In genomic region chr16:11851301-11852091, GRCh38 we compare ENCODE assay signal across 1 cellular context.
TF ChIP-seq lines count a peak whose summit lies in the region.

RSL1D1 (minus strand) TSS chr16:11851542; CDS start chr16:11851512, 30 bp downstream.

TF ChIP-seq in K562, 482 proteins besides CTCF, POLR2A, EP300 and RAD21 (continued from another document and continues in another):
- TF ChIP-seq KDM4B (IDR thresholded peaks at IDR 0.05; ENCODE audit: borderline replicate concordance in 2 of 2, low read depth in 1 of 2): 0 out of 4 replicates have a peak, but pooled peaks of 1 of the 2 experiments have one; percentile 22
- TF ChIP-seq MYBL2 (IDR thresholded peaks at IDR 0.05; ENCODE audit: low read depth): no peak
- TF ChIP-seq MYBL2 (CRISPR knock-in tag; IDR thresholded peaks at IDR 0.05; ENCODE audit: borderline replicate concordance): no peak
- TF ChIP-seq MITF (IDR thresholded peaks at IDR 0.05): 0 out of 2 replicates have a peak, but pooled peaks have one; percentile 30
- TF ChIP-seq MXI1 (IDR thresholded peaks at IDR 0.05; ENCODE audit: low read depth, low read length): no peak
- TF ChIP-seq NR4A1 (CRISPR knock-in tag; IDR thresholded peaks at IDR 0.05): no peak
- no peak for TF ChIP-seq NR4A1 (tag; IDR thresholded peaks at IDR 0.05)
- TF ChIP-seq RBM25 (IDR thresholded peaks at IDR 0.05; ENCODE audit: low read depth, low read length, severe bottlenecking): no peak
- no peak for TF ChIP-seq ZNF197 (CRISPR knock-in tag; IDR thresholded peaks at IDR 0.05; ENCODE audit: low read depth)
- no peak for TF ChIP-seq XRCC5 (IDR thresholded peaks at IDR 0.05; ENCODE audit: low read depth, low read length)
- no peak for TF ChIP-seq KHSRP (IDR thresholded peaks at IDR 0.05)
- no peak for TF ChIP-seq ZNF780A (CRISPR knock-in tag; IDR thresholded peaks at IDR 0.05)
- peak; percentile 6; the same call in 1 of the 2 replicates for TF ChIP-seq TEAD4 (IDR thresholded peaks at IDR 0.05; ENCODE audit: low read length)
- TF ChIP-seq TEAD4 (CRISPR knock-in tag; IDR thresholded peaks at IDR 0.05; ENCODE audit: borderline replicate concordance): no peak
- no peak for TF ChIP-seq ZKSCAN3 (CRISPR knock-in tag; IDR thresholded peaks at IDR 0.05)
- TF ChIP-seq ZSCAN32 (CRISPR knock-in tag; IDR thresholded peaks at IDR 0.05): no peak
- no peak; the same call in 1 of the 2 replicates for TF ChIP-seq RAD51 (IDR thresholded peaks at IDR 0.05; ENCODE audit: borderline replicate concordance, low read depth)
- TF ChIP-seq EP400 (IDR thresholded peaks at IDR 0.05): peak; percentile 100
- no peak for TF ChIP-seq FOXA3 (CRISPR knock-in tag; conservative IDR thresholded peaks at IDR 0.05 in 1 of 2, IDR thresholded peaks at IDR 0.05 in 1 of 2)
- TF ChIP-seq CHD4 (IDR thresholded peaks at IDR 0.05; ENCODE audit: insufficient read depth, insufficient replicate concordance, low read depth, low read length, poor library complexity, severe bottlenecking): no peak
- peak; percentile 69 for TF ChIP-seq JUND (IDR thresholded peaks at IDR 0.05; ENCODE audit: borderline replicate concordance, low read depth, low read length)
- no peak; the same call in 2 of the 3 replicates for TF ChIP-seq JUND (tag; IDR thresholded peaks at IDR 0.05; ENCODE audit: borderline replicate concordance, low read depth, low read length)
- no peak; the same call in 1 of the 2 replicates for TF ChIP-seq ATF6 (CRISPR knock-in tag; IDR thresholded peaks at IDR 0.05)
- TF ChIP-seq LCOR (CRISPR knock-in tag; IDR thresholded peaks at IDR 0.05): no peak
- no peak for TF ChIP-seq BMI1 (IDR thresholded peaks at IDR 0.05; ENCODE audit: low read length)
- no peak for TF ChIP-seq ZFP1 (CRISPR knock-in tag; IDR thresholded peaks at IDR 0.05)
- no peak for TF ChIP-seq MBD1 (CRISPR knock-in tag; IDR thresholded peaks at IDR 0.05)
- no peak for TF ChIP-seq DDX20 (tag; IDR thresholded peaks at IDR 0.05; ENCODE audit: low read depth)
- TF ChIP-seq, protein P1, sequence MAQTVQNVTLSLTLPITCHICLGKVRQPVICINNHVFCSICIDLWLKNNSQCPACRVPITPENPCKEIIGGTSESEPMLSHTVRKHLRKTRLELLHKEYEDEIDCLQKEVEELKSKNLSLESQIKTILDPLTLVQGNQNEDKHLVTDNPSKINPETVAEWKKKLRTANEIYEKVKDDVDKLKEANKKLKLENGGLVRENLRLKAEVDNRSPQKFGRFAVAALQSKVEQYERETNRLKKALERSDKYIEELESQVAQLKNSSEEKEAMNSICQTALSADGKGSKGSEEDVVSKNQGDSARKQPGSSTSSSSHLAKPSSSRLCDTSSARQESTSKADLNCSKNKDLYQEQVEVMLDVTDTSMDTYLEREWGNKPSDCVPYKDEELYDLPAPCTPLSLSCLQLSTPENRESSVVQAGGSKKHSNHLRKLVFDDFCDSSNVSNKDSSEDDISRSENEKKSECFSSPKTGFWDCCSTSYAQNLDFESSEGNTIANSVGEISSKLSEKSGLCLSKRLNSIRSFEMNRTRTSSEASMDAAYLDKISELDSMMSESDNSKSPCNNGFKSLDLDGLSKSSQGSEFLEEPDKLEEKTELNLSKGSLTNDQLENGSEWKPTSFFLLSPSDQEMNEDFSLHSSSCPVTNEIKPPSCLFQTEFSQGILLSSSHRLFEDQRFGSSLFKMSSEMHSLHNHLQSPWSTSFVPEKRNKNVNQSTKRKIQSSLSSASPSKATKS (CRISPR knock-in tag; IDR thresholded peaks at IDR 0.05): no peak
- TF ChIP-seq ZNF41 (CRISPR knock-in tag; conservative IDR thresholded peaks at IDR 0.05): no peak
- no peak for TF ChIP-seq SIX5 (IDR thresholded peaks at IDR 0.05; ENCODE audit: borderline replicate concordance in 1 of 2, insufficient read depth in 1 of 2, low read depth in 1 of 2, low read length in 2 of 2)
- TF ChIP-seq ZBTB17 (CRISPR knock-in tag; IDR thresholded peaks at IDR 0.05): no peak
- TF ChIP-seq MTF1 (CRISPR knock-in tag; IDR thresholded peaks at IDR 0.05; ENCODE audit: borderline replicate concordance): no peak
- 0 out of 2 replicates have a peak, but pooled peaks have one; percentile 27 for TF ChIP-seq TRIM28 (IDR thresholded peaks at IDR 0.05)
- no peak for TF ChIP-seq PTBP1 (IDR thresholded peaks at IDR 0.05; ENCODE audit: low read depth, low read length)
- TF ChIP-seq TFAM (CRISPR knock-in tag; conservative IDR thresholded peaks at IDR 0.05): no peak
- TF ChIP-seq KDM2B (CRISPR knock-in tag; IDR thresholded peaks at IDR 0.05): no peak
- TF ChIP-seq ZNF696 (CRISPR knock-in tag; conservative IDR thresholded peaks at IDR 0.05): no peak
- TF ChIP-seq PURB (CRISPR knock-in tag; IDR thresholded peaks at IDR 0.05; ENCODE audit: low read depth): no peak
- no peak for TF ChIP-seq NR2F6 (CRISPR knock-in tag; IDR thresholded peaks at IDR 0.05)
- 0 out of 2 replicates have a peak, but pooled peaks have one; percentile 13 for TF ChIP-seq ZNF12 (CRISPR knock-in tag; IDR thresholded peaks at IDR 0.05)
- TF ChIP-seq SMARCC2 (IDR thresholded peaks at IDR 0.05; ENCODE audit: low read depth): 0 out of 2 replicates have a peak, but pooled peaks have one; percentile 19
- TF ChIP-seq RBM39 (optimal IDR thresholded peaks at IDR 0.05; ENCODE audit: low read depth, low read length): no peak
- TF ChIP-seq TEAD2 (tag; IDR thresholded peaks at IDR 0.05): no peak
- no peak for TF ChIP-seq HDAC6 (IDR thresholded peaks at IDR 0.05; ENCODE audit: low read depth, low read length)
- no peak for TF ChIP-seq IFI16 (CRISPR knock-in tag; IDR thresholded peaks at IDR 0.05)
- no peak for TF ChIP-seq KLF6 (CRISPR knock-in tag; IDR thresholded peaks at IDR 0.05; ENCODE audit: borderline replicate concordance)
- no peak for TF ChIP-seq BRD9 (IDR thresholded peaks at IDR 0.05; ENCODE audit: low read depth, partially characterized antibody)
- peak; percentile 39; the same call in 1 of the 2 replicates for TF ChIP-seq SAFB (IDR thresholded peaks at IDR 0.05; ENCODE audit: borderline replicate concordance, low read depth, low read length)
- no peak for TF ChIP-seq PHB2 (IDR thresholded peaks at IDR 0.05; ENCODE audit: low read depth)
- no peak for TF ChIP-seq SOX6 (IDR thresholded peaks at IDR 0.05)
- peak; percentile 17; the same call in 1 of the 2 replicates for TF ChIP-seq ERF (CRISPR knock-in tag; IDR thresholded peaks at IDR 0.05)
- 0 out of 2 replicates have a peak, but pooled peaks have one; percentile 4 for TF ChIP-seq BCOR (IDR thresholded peaks at IDR 0.05)
- TF ChIP-seq ZSCAN29 (IDR thresholded peaks at IDR 0.05): no peak
- TF ChIP-seq MAZ (CRISPR knock-in tag; conservative IDR thresholded peaks at IDR 0.05 in 1 of 2, IDR thresholded peaks at IDR 0.05 in 1 of 2): peak; percentile 45 to 59; a peak in 3 of 4 replicates
- no peak for TF ChIP-seq ARHGAP35 (IDR thresholded peaks at IDR 0.05; ENCODE audit: partially characterized antibody)
- no peak for TF ChIP-seq EWSR1 (IDR thresholded peaks at IDR 0.05; ENCODE audit: borderline replicate concordance, low read depth, partially characterized antibody)
- TF ChIP-seq, protein P2, sequence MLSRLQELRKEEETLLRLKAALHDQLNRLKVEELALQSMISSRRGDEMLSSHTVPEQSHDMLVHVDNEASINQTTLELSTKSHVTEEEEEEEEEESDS (CRISPR knock-in tag; IDR thresholded peaks at IDR 0.05): no peak
- no peak for TF ChIP-seq ZNF644 (tag; IDR thresholded peaks at IDR 0.05; ENCODE audit: low read depth)
- no peak for TF ChIP-seq GABPB2 (CRISPR knock-in tag; conservative IDR thresholded peaks at IDR 0.05)
- TF ChIP-seq TAF1 (IDR thresholded peaks at IDR 0.05; ENCODE audit: control insufficient read depth, extremely low read depth, insufficient read depth, low read length, severe bottlenecking): peak; percentile 96
- TF ChIP-seq, protein P3, sequence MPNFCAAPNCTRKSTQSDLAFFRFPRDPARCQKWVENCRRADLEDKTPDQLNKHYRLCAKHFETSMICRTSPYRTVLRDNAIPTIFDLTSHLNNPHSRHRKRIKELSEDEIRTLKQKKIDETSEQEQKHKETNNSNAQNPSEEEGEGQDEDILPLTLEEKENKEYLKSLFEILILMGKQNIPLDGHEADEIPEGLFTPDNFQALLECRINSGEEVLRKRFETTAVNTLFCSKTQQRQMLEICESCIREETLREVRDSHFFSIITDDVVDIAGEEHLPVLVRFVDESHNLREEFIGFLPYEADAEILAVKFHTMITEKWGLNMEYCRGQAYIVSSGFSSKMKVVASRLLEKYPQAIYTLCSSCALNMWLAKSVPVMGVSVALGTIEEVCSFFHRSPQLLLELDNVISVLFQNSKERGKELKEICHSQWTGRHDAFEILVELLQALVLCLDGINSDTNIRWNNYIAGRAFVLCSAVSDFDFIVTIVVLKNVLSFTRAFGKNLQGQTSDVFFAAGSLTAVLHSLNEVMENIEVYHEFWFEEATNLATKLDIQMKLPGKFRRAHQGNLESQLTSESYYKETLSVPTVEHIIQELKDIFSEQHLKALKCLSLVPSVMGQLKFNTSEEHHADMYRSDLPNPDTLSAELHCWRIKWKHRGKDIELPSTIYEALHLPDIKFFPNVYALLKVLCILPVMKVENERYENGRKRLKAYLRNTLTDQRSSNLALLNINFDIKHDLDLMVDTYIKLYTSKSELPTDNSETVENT (CRISPR knock-in tag; IDR thresholded peaks at IDR 0.05): peak; percentile 7; the same call in 1 of the 2 replicates
- TF ChIP-seq CEBPG (CRISPR knock-in tag; IDR thresholded peaks at IDR 0.05): no peak
- TF ChIP-seq CEBPG (tag; conservative IDR thresholded peaks at IDR 0.05 in 1 of 2, IDR thresholded peaks at IDR 0.05 in 1 of 2): no peak
- no peak for TF ChIP-seq CHCHD3 (CRISPR knock-in tag; IDR thresholded peaks at IDR 0.05)
- no peak for TF ChIP-seq ARNT (IDR thresholded peaks at IDR 0.05)
- no peak for TF ChIP-seq SMARCA5 (IDR thresholded peaks at IDR 0.05)
- no peak for TF ChIP-seq ZNF217 (CRISPR knock-in tag; IDR thresholded peaks at IDR 0.05)
- peak; percentile 67 to 78; a peak in 2 of 4 replicates for TF ChIP-seq SIN3A (IDR thresholded peaks at IDR 0.05; ENCODE audit: borderline replicate concordance in 2 of 2, control insufficient read depth in 1 of 2, low read depth in 2 of 2, low read length in 2 of 2)
